In the genomic region with DNA sequence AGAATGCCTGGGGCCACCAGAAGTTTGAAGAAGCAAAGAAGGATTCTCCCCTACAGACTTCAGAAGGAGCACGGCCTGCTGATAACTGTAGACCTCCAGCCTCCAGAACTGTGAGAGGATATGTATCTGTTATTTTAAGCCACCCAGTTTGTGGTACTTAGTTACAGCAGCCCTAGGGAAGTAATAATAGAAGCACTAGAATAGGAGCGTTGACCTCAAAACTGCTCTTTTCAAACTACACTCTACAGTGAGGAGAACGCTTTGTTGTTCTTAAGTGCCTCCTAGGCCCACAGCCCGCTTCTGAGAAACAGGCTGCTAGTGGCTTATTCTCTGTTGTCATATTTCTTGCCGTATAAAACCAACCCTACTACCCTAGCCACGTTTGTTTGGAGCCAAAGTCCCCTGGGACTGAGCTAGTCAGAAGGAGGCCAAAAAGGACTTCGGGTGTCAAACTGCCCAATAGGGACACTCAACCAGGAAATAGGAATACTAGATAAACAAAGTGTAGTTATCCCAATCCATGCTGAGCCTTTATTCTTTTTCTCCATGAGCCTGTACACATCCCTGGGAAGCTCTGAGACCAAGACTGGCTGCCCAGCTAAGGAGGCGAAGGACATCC, we compare ENCODE assay signal across 23 cellular contexts. TPM values are rescaled to one million over a fixed set of nuclear protein-coding genes. Genes with fewer than 3 reads are reported as not detected.
DNase-seq lines count a peak whose midpoint lies in the region; ATAC-seq and TF ChIP-seq lines count a peak whose summit lies in the region.
"Had no signal": no experiment of that assay in that cellular context is flagged by ENCODE, and none has a peak within 500 bp of the region (broad histone marks: within the 10 kb centered on the region; RNA-seq: fewer than 3 reads in every experiment).

No MANE protein-coding gene starts in this region.

- peak overlapping the region; percentile 26; the same call in 1 of the 2 replicates for H3K9ac ChIP-seq in MM.1S (ENCODE audit: low read length)
- H3K9ac ChIP-seq in skeletal muscle tissue (ENCODE audit: low read depth in 1 of 3, low read length in 3 of 3) = no peak overlapping the region
- H3K9ac ChIP-seq: parathyroid adenoma had no signal

- H3K36me3 Mint-ChIP-seq in nephron progenitor cell (ENCODE audit: low read depth) (no peaks in the 10 kb centered on the region), WTC11 (no peaks in the 10 kb centered on the region)
- H3K36me3 Mint-ChIP-seq: brain, natural killer cell had no signal

- WGBS in esophagus, 2 donors = 69 to 75% methylated on average over 8 of the region's 8 CpGs

- 0 out of 2 replicates have a peak, but pooled peaks cover 3% of the 10 kb centered on the region for H3F3A ChIP-seq in MM.1S (ENCODE audit: insufficient read depth, low read length)

- H3K36me3 ChIP-seq in MM.1S (replicated peaks; ENCODE audit: insufficient read depth, low read length) (no peaks in the 10 kb centered on the region), esophagus (ENCODE audit: control insufficient read depth in 2 of 2, insufficient read depth in 2 of 2, low read length in 1 of 2) (no peaks in the 10 kb centered on the region), skeletal muscle tissue (ENCODE audit: control insufficient read depth in 3 of 3, insufficient read depth in 3 of 3, low read length in 3 of 3) (no peaks in the 10 kb centered on the region)
- H3K36me3 ChIP-seq: SJCRH30 had no signal

- H3K4me3 Mint-ChIP-seq in nephron progenitor cell (no peak overlapping the region), WTC11 (no peak overlapping the region)
- H3K4me3 Mint-ChIP-seq: brain; natural killer cell; stimulated activated naive CD8-positive, alpha-beta T cell treated with anti-CD3 and anti-CD28 coated beads, Interleukin-15, Interleukin-2, amounts not matched to agents 100 ng/mL and 50 ng/mL, for 24 hours had no signal

- peaks cover 9% of the 10 kb centered on the region for H3K4me1 Mint-ChIP-seq in nephron progenitor cell
- no peaks in the 10 kb centered on the region; the same call in 1 of the 2 replicates for H3K4me1 Mint-ChIP-seq in WTC11
- H3K4me1 Mint-ChIP-seq: brain, natural killer cell had no signal

- H3K4me1 ChIP-seq in MM.1S (ENCODE audit: low read length) (peaks cover 18% of the 10 kb centered on the region), esophagus (ENCODE audit: control insufficient read depth in 2 of 2, insufficient read depth in 2 of 2, low read length in 1 of 2) (no peaks in the 10 kb centered on the region), skeletal muscle tissue (ENCODE audit: control insufficient read depth in 3 of 3, insufficient read depth in 3 of 3, low read length in 3 of 3) (peaks cover 0 to 11% (median 0%) of the 10 kb centered on the region in 3 donors)
- H3K4me1 ChIP-seq: SJCRH30 had no signal

- peak overlapping the region; percentile 54; the same call in 1 of the 2 replicates for H3K27ac ChIP-seq in MM.1S (ENCODE audit: low read length)
- peak overlapping the region; percentile 1 to 59 for H3K27ac ChIP-seq in esophagus (ENCODE audit: low read depth in 2 of 2, low read length in 1 of 2)
- H3K27ac ChIP-seq in skeletal muscle tissue (ENCODE audit: low read depth, low read length) = peak overlapping the region; percentile 49
- H3K27ac ChIP-seq: parathyroid adenoma, SJCRH30 had no signal

- H3K9me3 Mint-ChIP-seq in nephron progenitor cell = no peaks in the 10 kb centered on the region
- no peaks in the 10 kb centered on the region for H3K9me3 Mint-ChIP-seq in WTC11
- H3K9me3 Mint-ChIP-seq: activated T-helper 2 cell treated with anti-CD3 and anti-CD28 coated beads, Interferon-gamma antibody, Interleukin-2, Interleukin-4, amounts not matched to agents 10 μg/mL and 5 μg/mL and 100 μg/mL, durations not matched to agents 14 hours and 24 hours and 36 hours; brain; natural killer cell; stimulated activated naive CD8-positive, alpha-beta T cell treated with anti-CD3 and anti-CD28 coated beads, Interleukin-15, Interleukin-2, amounts not matched to agents 100 ng/mL and 50 ng/mL, for 24 hours had no signal

- no peaks in the 10 kb centered on the region for H4K20me1 ChIP-seq in MM.1S (ENCODE audit: insufficient read depth, low read length)

- H3K27me3 ChIP-seq in MM.1S (replicated peaks; ENCODE audit: insufficient read depth, low read length) (no peaks in the 10 kb centered on the region), esophagus (ENCODE audit: control insufficient read depth in 1 of 2, insufficient read depth in 2 of 2, low read length in 2 of 2) (no peaks in the 10 kb centered on the region), skeletal muscle tissue (ENCODE audit: control insufficient read depth in 3 of 3, insufficient read depth in 3 of 3, low read length in 3 of 3) (no peaks in the 10 kb centered on the region)
- H3K27me3 ChIP-seq: SJCRH30 had no signal

- POLR2A ChIA-PET in WTC11 (lab: Charles Lee) = no interaction called here

- H3K27me3 Mint-ChIP-seq in nephron progenitor cell (ENCODE audit: low read depth, poor library complexity) (peaks cover 6% of the 10 kb centered on the region), WTC11 (ENCODE audit: low read depth) (no peaks in the 10 kb centered on the region)
- H3K27me3 Mint-ChIP-seq: brain; stimulated activated naive CD8-positive, alpha-beta T cell treated with anti-CD3 and anti-CD28 coated beads, Interleukin-15, Interleukin-2, amounts not matched to agents 100 ng/mL and 50 ng/mL, for 24 hours had no signal

- H3K79me2 ChIP-seq in MM.1S (ENCODE audit: low read length) = no peaks in the 10 kb centered on the region
- H3K79me2 ChIP-seq: parathyroid adenoma had no signal

- H2AFZ ChIP-seq in MM.1S (ENCODE audit: low read length) = peak overlapping the region; percentile 56
- H2AFZ ChIP-seq: parathyroid adenoma had no signal

- CTCF ChIA-PET in WTC11 (lab: Charles Lee) = no interaction called here

- ATAC-seq in left lobe of liver (peak; percentile 19), GM19463 (IDR thresholded peaks at IDR 0.05; ENCODE audit: unreplicated experiment) (no peak), WTC11 (no peak)
- ATAC-seq: natural killer cell had no signal

- H3K4me2 ChIP-seq in MM.1S (ENCODE audit: low read depth, low read length) = peak overlapping the region; percentile 51

- H3K27ac Mint-ChIP-seq in nephron progenitor cell (no peak overlapping the region), WTC11 (no peak overlapping the region)
- H3K27ac Mint-ChIP-seq: activated T-helper 2 cell treated with anti-CD3 and anti-CD28 coated beads, Interferon-gamma antibody, Interleukin-2, Interleukin-4, amounts not matched to agents 10 μg/mL and 5 μg/mL and 100 μg/mL, durations not matched to agents 14 hours and 24 hours and 36 hours; natural killer cell; stimulated activated naive CD8-positive, alpha-beta T cell treated with anti-CD3 and anti-CD28 coated beads, Interleukin-15, Interleukin-2, amounts not matched to agents 100 ng/mL and 50 ng/mL, for 24 hours had no signal

- DNase-seq in MM.1S (no peak), left lobe of liver (ENCODE audit: low spot score) (no peak), nephron progenitor cell (no peak), Ammon's horn (ENCODE audit: low spot score) (no peak), WTC11 (ENCODE audit: low spot score) (no peak)
- DNase-seq: activated CD4-positive, alpha-beta T cell treated with anti-CD3 and anti-CD28 coated beads for 4 hours; kidney glomerular epithelial cell; mesendoderm; natural killer cell; NCI-H1105; NCI-H2081 treated with DMSO at 0.1 percent for 48 hours; NCI-H748 treated with DMSO at 0.1 percent for 48 hours; SJCRH30; small intestine; stimulated activated CD4-positive, alpha-beta T cell treated with anti-CD3 and anti-CD28 coated beads, Interleukin-4, amount 100 ng/mL, for 1 hour; T-helper 1 cell had no signal

- H3K9me3 ChIP-seq in MM.1S (replicated peaks; ENCODE audit: insufficient read depth, low read length) (no peaks in the 10 kb centered on the region), esophagus (ENCODE audit: control insufficient read depth in 2 of 2, insufficient read depth in 1 of 2, low read depth in 1 of 2, low read length in 1 of 2) (no peaks in the 10 kb centered on the region), skeletal muscle tissue (ENCODE audit: control insufficient read depth in 3 of 3, low read length in 3 of 3) (no peaks in the 10 kb centered on the region)
- H3K9me3 ChIP-seq: SJCRH30 had no signal

- no peaks in the 10 kb centered on the region for H3K9me2 ChIP-seq in MM.1S (replicated peaks; ENCODE audit: insufficient read depth, low read length)

- TF ChIP-seq CTCF in MM.1S (IDR thresholded peaks at IDR 0.05; ENCODE audit: low read length) (no peak), nephron progenitor cell (IDR thresholded peaks at IDR 0.05) (no peak), WTC11 (IDR thresholded peaks at IDR 0.05) (no peak)

- H3K4me3 ChIP-seq in MM.1S (ENCODE audit: low read length) (peak overlapping the region; percentile 24; the same call in 1 of the 2 replicates), esophagus (ENCODE audit: low read depth in 1 of 2, low read length in 2 of 2) (no peak overlapping the region), skeletal muscle tissue (ENCODE audit: low read length in 3 of 3) (no peak overlapping the region)
- H3K4me3 ChIP-seq: SJCRH30 had no signal

TF ChIP-seq in WTC11, 78 proteins besides CTCF, POLR2A, EP300 and RAD21 (continues in another document):
- no peak for TF ChIP-seq MLX (CRISPR knock-in tag; IDR thresholded peaks at IDR 0.05)
- no peak for TF ChIP-seq JAZF1 (CRISPR knock-in tag; IDR thresholded peaks at IDR 0.05)
- no peak for TF ChIP-seq SMAD3 (CRISPR knock-in tag; IDR thresholded peaks at IDR 0.05; ENCODE audit: borderline replicate concordance)
- TF ChIP-seq TEAD4 (CRISPR knock-in tag; IDR thresholded peaks at IDR 0.05) = no peak
- TF ChIP-seq HMGA2 (CRISPR knock-in tag; IDR thresholded peaks at IDR 0.05) = no peak

RNA-seq across cellular contexts. Expression of gene FRS2, which starts 38.5 kb away (rescaled TPM):
- polyA plus RNA-seq in esophagus = 1 to 10 TPM; 2.8 to 4.9 TPM
- total RNA-seq in left lobe of liver (15.2 TPM), skeletal muscle tissue (32.9 TPM), WTC11 (2021) (23.7 to 26.7 TPM (median 26.1 TPM) in 3 replicates)
